ENCODE assay signal across 2 cellular contexts in genomic region chr11:71927813-71928738, GRCh38.
TF ChIP-seq lines count a peak whose summit lies in the region.

Gene XNDC1N (minus strand): TSS chr11:71928594. CDS start chr11:71923353, 5,241 bp downstream.

TF ChIP-seq in WTC11, 78 proteins besides CTCF, POLR2A, EP300 and RAD21 (continued from another document):
- TF ChIP-seq HMGXB4 (CRISPR knock-in tag; IDR thresholded peaks at IDR 0.05) (no peak), NR2C2 (CRISPR knock-in tag; IDR thresholded peaks at IDR 0.05) (peak; percentile 99), ZNF396 (CRISPR knock-in tag; IDR thresholded peaks at IDR 0.05; ENCODE audit: borderline replicate concordance) (no peak), MYBL2 (CRISPR knock-in tag; IDR thresholded peaks at IDR 0.05) (peak; percentile 22), GABPB1 (CRISPR knock-in tag; IDR thresholded peaks at IDR 0.05) (peak; percentile 70; the same call in 1 of the 2 replicates), MAX (CRISPR knock-in tag; IDR thresholded peaks at IDR 0.05) (peak; percentile 21), FOXP1 (CRISPR knock-in tag; IDR thresholded peaks at IDR 0.05; ENCODE audit: borderline replicate concordance) (peak; percentile 61; the same call in 1 of the 2 replicates)

TF ChIP-seq in HepG2, 621 proteins besides CTCF, POLR2A, EP300 and RAD21 (continued from another document and continues in another):
- no peak for TF ChIP-seq GPBP1L1 (CRISPR knock-in tag; IDR thresholded peaks at IDR 0.05)
- TF ChIP-seq DDIT3 (CRISPR knock-in tag; IDR thresholded peaks at IDR 0.05) = no peak
- TF ChIP-seq ZNF883 (CRISPR knock-in tag; IDR thresholded peaks at IDR 0.05; ENCODE audit: not compliant biosample characterization) = peak; percentile 72
- no peak for TF ChIP-seq RELA (CRISPR knock-in tag; IDR thresholded peaks at IDR 0.05)
- TF ChIP-seq E2F1 (CRISPR knock-in tag; IDR thresholded peaks at IDR 0.05) = peak; percentile 95
- TF ChIP-seq MTERF4 (CRISPR knock-in tag; IDR thresholded peaks at IDR 0.05) = peak; percentile 46; the same call in 1 of the 2 replicates
- TF ChIP-seq RBFOX2 (IDR thresholded peaks at IDR 0.05; ENCODE audit: low read depth, low read length) = peak; percentile 40; the same call in 1 of the 2 replicates
- TF ChIP-seq PAWR (CRISPR knock-in tag; IDR thresholded peaks at IDR 0.05; ENCODE audit: borderline replicate concordance) = no peak
- no peak for TF ChIP-seq ZNF564 (CRISPR knock-in tag; IDR thresholded peaks at IDR 0.05)
- peak; percentile 20; the same call in 1 of the 2 replicates for TF ChIP-seq SRY (CRISPR knock-in tag; IDR thresholded peaks at IDR 0.05)
- TF ChIP-seq CEBPB (IDR thresholded peaks at IDR 0.05; ENCODE audit: borderline replicate concordance, low read depth, low read length) = no peak
- peak; percentile 36; the same call in 1 of the 2 replicates for TF ChIP-seq REPIN1 (CRISPR knock-in tag; IDR thresholded peaks at IDR 0.05; ENCODE audit: borderline replicate concordance, low read depth)
- TF ChIP-seq REST (IDR thresholded peaks at IDR 0.05; ENCODE audit: borderline replicate concordance in 1 of 2, low read depth in 1 of 2, low read length in 2 of 2) = no peak
- TF ChIP-seq KAT8 (CRISPR knock-in tag; IDR thresholded peaks at IDR 0.05) = peak; percentile 90
- TF ChIP-seq MED8 (CRISPR knock-in tag; IDR thresholded peaks at IDR 0.05; ENCODE audit: insufficient replicate concordance) = peak; percentile 30
- no peak for TF ChIP-seq PRDM4 (CRISPR knock-in tag; IDR thresholded peaks at IDR 0.05; ENCODE audit: borderline replicate concordance)
- no peak for TF ChIP-seq ZNF121 (CRISPR knock-in tag; IDR thresholded peaks at IDR 0.05)
- TF ChIP-seq ATF7-NPFF (CRISPR knock-in tag; IDR thresholded peaks at IDR 0.05; ENCODE audit: low read depth) = peak; percentile 47; the same call in 1 of the 2 replicates
- TF ChIP-seq CREM (IDR thresholded peaks at IDR 0.05) = peak; percentile 95
- no peak for TF ChIP-seq CREM (CRISPR knock-in tag; IDR thresholded peaks at IDR 0.05)
- peak; percentile 10; the same call in 1 of the 2 replicates for TF ChIP-seq SALL1 (CRISPR knock-in tag; IDR thresholded peaks at IDR 0.05)
- peak; percentile 77; the same call in 1 of the 2 replicates for TF ChIP-seq ZXDC (CRISPR knock-in tag; IDR thresholded peaks at IDR 0.05)
- no peak for TF ChIP-seq TFE3 (CRISPR knock-in tag; IDR thresholded peaks at IDR 0.05)
- TF ChIP-seq ZNF746 (CRISPR knock-in tag; IDR thresholded peaks at IDR 0.05) = peak; percentile 20; the same call in 1 of the 2 replicates
- no peak for TF ChIP-seq ZFYVE20 (CRISPR knock-in tag; IDR thresholded peaks at IDR 0.05; ENCODE audit: borderline replicate concordance, low read depth)
- TF ChIP-seq NR0B2 (CRISPR knock-in tag; IDR thresholded peaks at IDR 0.05) = 0 out of 2 replicates have a peak, but pooled peaks have one; percentile 39
- TF ChIP-seq ZNF350 (CRISPR knock-in tag; IDR thresholded peaks at IDR 0.05; ENCODE audit: borderline replicate concordance, low read depth) = peak; percentile 73
- TF ChIP-seq NR3C1 (CRISPR knock-in tag; IDR thresholded peaks at IDR 0.05) = no peak
- 0 out of 2 replicates have a peak, but pooled peaks have one; percentile 44 for TF ChIP-seq EED (CRISPR knock-in tag; IDR thresholded peaks at IDR 0.05)
- TF ChIP-seq USF2 (IDR thresholded peaks at IDR 0.05; ENCODE audit: low read depth, low read length) = no peak
- TF ChIP-seq USF2 (CRISPR knock-in tag; IDR thresholded peaks at IDR 0.05; ENCODE audit: borderline replicate concordance) = no peak
- TF ChIP-seq ARNTL (CRISPR knock-in tag; IDR thresholded peaks at IDR 0.05) = 0 out of 2 replicates have a peak, but pooled peaks have one; percentile 25
- peak; percentile 96 for TF ChIP-seq TFDP2 (CRISPR knock-in tag; IDR thresholded peaks at IDR 0.05)
- TF ChIP-seq TGIF2 (CRISPR knock-in tag; IDR thresholded peaks at IDR 0.05) = 0 out of 2 replicates have a peak, but pooled peaks have one; percentile 15
- TF ChIP-seq ZNF460 (CRISPR knock-in tag; IDR thresholded peaks at IDR 0.05; ENCODE audit: borderline replicate concordance) = no peak
- TF ChIP-seq NFKBIZ (CRISPR knock-in tag; IDR thresholded peaks at IDR 0.05) = no peak
- TF ChIP-seq ZNF292 (CRISPR knock-in tag; IDR thresholded peaks at IDR 0.05; ENCODE audit: borderline replicate concordance, low read depth) = peak; percentile 49
- TF ChIP-seq ZNF724P (CRISPR knock-in tag; IDR thresholded peaks at IDR 0.05; ENCODE audit: borderline replicate concordance) = 0 out of 2 replicates have a peak, but pooled peaks have one; percentile 46
- TF ChIP-seq ZNF446 (CRISPR knock-in tag; IDR thresholded peaks at IDR 0.05) = 0 out of 2 replicates have a peak, but pooled peaks have one; percentile 12
